9 cellular contexts compared by ENCODE assay signal in genomic region chr1:223747838-223748335, GRCh38. TPM values are rescaled to one million over a fixed set of nuclear protein-coding genes. Genes with fewer than 3 reads are reported as not detected.
A peak's percentile ranks its signal among the peaks of the same experiment; 100 is the strongest.
DNase-seq lines count a peak whose midpoint lies in the region; ATAC-seq and TF ChIP-seq lines count a peak whose summit lies in the region.
"Had no signal": no experiment of that assay in that cellular context is flagged by ENCODE, and none has a peak within 500 bp of the region (broad histone marks: within the 10 kb centered on the region; RNA-seq: fewer than 3 reads in every experiment).

No MANE protein-coding gene starts in this region.

- no peak for DNase-seq in AG04450 (ENCODE audit: low read depth, low spot score)
- DNase-seq in naive B cell, result no peak
- DNase-seq in OCI-M2 (lab: John Stamatoyannopoulos, UW; ENCODE audit: unreplicated experiment), result no peak
- DNase-seq in cortex of kidney (lab: John Stamatoyannopoulos, UW), result no peak
- no peak for DNase-seq in HK-2 (ENCODE audit: unreplicated experiment)

- H3K9me3 Mint-ChIP-seq in naive B cell, result peaks cover 0 to 2% (median 0%) of the 10 kb centered on the region in 7 donors

- peaks cover 2 to 10% of the 10 kb centered on the region in 2 donors for H3K36me3 Mint-ChIP-seq in naive B cell

- H3K27ac Mint-ChIP-seq in naive B cell, result no peak overlapping the region

- H3K4me3 ChIP-seq in AG04450 (ENCODE audit: low read depth, low read length), result no peak overlapping the region

- no peaks in the 10 kb centered on the region for H3K27me3 Mint-ChIP-seq in naive B cell

- H3K27ac ChIP-seq in AG04450 (ENCODE audit: low read depth, low read length) (peak overlapping the region; percentile 58), cingulate gyrus (ENCODE audit: low read depth, low read length) (peak overlapping the region; percentile 56)
- H3K27ac ChIP-seq: neutrophil had no signal

- H3K9me3 ChIP-seq in AG04450 (ENCODE audit: control insufficient read depth, insufficient read depth, low read length), result no peaks in the 10 kb centered on the region
- H3K9me3 ChIP-seq: neutrophil had no signal

- ATAC-seq in HG03095 (IDR thresholded peaks at IDR 0.05; ENCODE audit: unreplicated experiment) (peak; percentile 11), naive B cell (ENCODE audit: low read depth in 2 of 2) (no peak), HG02938 (IDR thresholded peaks at IDR 0.05; ENCODE audit: unreplicated experiment) (no peak)

- POLR2A ChIA-PET in AG04450 (lab: Yijun Ruan, JAX), result interaction anchor here (0.7 to 2.7 kb wide), 3 partner anchors 27 to 47 kb away, joined by 3 to 19 read pairs (median 15); no protein-coding TSS in a partner anchor

- H3K4me1 Mint-ChIP-seq in naive B cell, result peaks cover 0 to 7% (median 0%) of the 10 kb centered on the region in 3 donors

- H3K27me3 ChIP-seq in AG04450 (ENCODE audit: control insufficient read depth, insufficient read depth, low read length), result no peaks in the 10 kb centered on the region

- H3K4me3 Mint-ChIP-seq in naive B cell, result peak overlapping the region in 6 of 8 donors; percentile 58 to 88 (median 78)

- CTCF ChIA-PET in AG04450 (lab: Charles Lee), result interaction anchor here (0.6 to 3.3 kb wide), 5 partner anchors 15 to 1111 kb away, joined by 3 to 69 read pairs (median 3); no protein-coding TSS in a partner anchor

- no peak for TF ChIP-seq CTCF in AG04450 (IDR thresholded peaks at IDR 0.05; ENCODE audit: low read depth, low read length)

RNA-seq across cellular contexts. Expression of gene CAPN2, which starts 35.5 kb away (rescaled TPM):
- polyA plus RNA-seq in AG04450 (2011; rRNA removed) (417 and 433 TPM in 2 replicates), naive B cell (ENCODE audit: low read depth in 6 of 6) (10 to 100 TPM; 21.2 to 35.1 (median 26.2) TPM)
- polyA minus RNA-seq in AG04450 (2011; rRNA and poly(A)+ RNA removed), result 355 and 396 TPM in 2 replicates

Comparison
In these comparisons a context has a peak if more than half of its experiments do, and no peak if none do; other contexts are left out.
1. RNA of gene CAPN2, which starts 35.5 kb away (polyA plus RNA-seq): 417 to 433 TPM in AG04450; 21.2 to 35.1 TPM in naive B cell; every median in the first group is over 10 times any median in the second.